In the genomic region with DNA sequence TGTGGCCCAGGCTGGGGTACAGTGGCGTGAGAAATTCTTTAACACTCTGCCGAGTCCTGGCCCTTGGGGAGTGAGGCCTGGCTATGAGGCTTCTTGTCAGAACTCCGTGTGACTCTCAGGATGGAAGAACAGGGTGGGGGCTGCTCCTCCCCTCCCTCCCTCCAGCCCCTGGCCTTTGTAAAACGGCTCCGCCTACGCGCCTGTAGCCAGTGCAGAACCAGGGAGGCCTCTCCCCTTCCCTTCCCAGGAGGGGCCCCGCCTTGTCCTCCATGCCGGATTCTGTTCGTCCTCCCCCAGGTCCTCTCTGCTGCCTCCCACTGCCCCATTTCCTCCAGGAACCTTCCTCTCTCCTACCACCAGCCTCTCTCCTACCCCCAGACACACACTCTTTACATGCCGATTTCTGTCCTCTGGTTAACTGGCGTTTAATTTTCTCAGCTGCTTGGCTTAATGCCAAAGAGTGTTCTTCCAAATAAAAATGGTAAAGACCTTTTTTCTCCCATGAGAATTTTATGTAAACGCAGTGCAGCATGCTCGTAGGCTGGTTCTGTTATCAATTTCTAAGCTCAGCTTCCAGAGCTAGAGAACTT, we compare ENCODE assay signal across 1 cellular context.
A peak's percentile ranks its signal among the peaks of the same experiment; 100 is the strongest.
TF ChIP-seq lines count a peak whose summit lies in the region.

No MANE protein-coding gene starts in this region.

TF ChIP-seq in HEK293, 187 proteins besides CTCF, POLR2A, EP300 and RAD21 (continued from another document and continues in another):
- TF ChIP-seq, protein P1, sequence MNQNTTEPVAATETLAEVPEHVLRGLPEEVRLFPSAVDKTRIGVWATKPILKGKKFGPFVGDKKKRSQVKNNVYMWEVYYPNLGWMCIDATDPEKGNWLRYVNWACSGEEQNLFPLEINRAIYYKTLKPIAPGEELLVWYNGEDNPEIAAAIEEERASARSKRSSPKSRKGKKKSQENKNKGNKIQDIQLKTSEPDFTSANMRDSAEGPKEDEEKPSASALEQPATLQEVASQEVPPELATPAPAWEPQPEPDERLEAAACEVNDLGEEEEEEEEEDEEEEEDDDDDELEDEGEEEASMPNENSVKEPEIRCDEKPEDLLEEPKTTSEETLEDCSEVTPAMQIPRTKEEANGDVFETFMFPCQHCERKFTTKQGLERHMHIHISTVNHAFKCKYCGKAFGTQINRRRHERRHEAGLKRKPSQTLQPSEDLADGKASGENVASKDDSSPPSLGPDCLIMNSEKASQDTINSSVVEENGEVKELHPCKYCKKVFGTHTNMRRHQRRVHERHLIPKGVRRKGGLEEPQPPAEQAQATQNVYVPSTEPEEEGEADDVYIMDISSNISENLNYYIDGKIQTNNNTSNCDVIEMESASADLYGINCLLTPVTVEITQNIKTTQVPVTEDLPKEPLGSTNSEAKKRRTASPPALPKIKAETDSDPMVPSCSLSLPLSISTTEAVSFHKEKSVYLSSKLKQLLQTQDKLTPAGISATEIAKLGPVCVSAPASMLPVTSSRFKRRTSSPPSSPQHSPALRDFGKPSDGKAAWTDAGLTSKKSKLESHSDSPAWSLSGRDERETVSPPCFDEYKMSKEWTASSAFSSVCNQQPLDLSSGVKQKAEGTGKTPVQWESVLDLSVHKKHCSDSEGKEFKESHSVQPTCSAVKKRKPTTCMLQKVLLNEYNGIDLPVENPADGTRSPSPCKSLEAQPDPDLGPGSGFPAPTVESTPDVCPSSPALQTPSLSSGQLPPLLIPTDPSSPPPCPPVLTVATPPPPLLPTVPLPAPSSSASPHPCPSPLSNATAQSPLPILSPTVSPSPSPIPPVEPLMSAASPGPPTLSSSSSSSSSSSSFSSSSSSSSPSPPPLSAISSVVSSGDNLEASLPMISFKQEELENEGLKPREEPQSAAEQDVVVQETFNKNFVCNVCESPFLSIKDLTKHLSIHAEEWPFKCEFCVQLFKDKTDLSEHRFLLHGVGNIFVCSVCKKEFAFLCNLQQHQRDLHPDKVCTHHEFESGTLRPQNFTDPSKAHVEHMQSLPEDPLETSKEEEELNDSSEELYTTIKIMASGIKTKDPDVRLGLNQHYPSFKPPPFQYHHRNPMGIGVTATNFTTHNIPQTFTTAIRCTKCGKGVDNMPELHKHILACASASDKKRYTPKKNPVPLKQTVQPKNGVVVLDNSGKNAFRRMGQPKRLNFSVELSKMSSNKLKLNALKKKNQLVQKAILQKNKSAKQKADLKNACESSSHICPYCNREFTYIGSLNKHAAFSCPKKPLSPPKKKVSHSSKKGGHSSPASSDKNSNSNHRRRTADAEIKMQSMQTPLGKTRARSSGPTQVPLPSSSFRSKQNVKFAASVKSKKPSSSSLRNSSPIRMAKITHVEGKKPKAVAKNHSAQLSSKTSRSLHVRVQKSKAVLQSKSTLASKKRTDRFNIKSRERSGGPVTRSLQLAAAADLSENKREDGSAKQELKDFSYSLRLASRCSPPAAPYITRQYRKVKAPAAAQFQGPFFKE (tag by site-specific recombination; IDR thresholded peaks at IDR 0.05; ENCODE audit: borderline replicate concordance): no peak
- no peak for TF ChIP-seq ZNF76 (tag by site-specific recombination; IDR thresholded peaks at IDR 0.05; ENCODE audit: borderline replicate concordance, low read depth)
- peak; percentile 82 for TF ChIP-seq ZNF366 (tag by site-specific recombination; conservative IDR thresholded peaks at IDR 0.05)
- TF ChIP-seq, protein P2, sequence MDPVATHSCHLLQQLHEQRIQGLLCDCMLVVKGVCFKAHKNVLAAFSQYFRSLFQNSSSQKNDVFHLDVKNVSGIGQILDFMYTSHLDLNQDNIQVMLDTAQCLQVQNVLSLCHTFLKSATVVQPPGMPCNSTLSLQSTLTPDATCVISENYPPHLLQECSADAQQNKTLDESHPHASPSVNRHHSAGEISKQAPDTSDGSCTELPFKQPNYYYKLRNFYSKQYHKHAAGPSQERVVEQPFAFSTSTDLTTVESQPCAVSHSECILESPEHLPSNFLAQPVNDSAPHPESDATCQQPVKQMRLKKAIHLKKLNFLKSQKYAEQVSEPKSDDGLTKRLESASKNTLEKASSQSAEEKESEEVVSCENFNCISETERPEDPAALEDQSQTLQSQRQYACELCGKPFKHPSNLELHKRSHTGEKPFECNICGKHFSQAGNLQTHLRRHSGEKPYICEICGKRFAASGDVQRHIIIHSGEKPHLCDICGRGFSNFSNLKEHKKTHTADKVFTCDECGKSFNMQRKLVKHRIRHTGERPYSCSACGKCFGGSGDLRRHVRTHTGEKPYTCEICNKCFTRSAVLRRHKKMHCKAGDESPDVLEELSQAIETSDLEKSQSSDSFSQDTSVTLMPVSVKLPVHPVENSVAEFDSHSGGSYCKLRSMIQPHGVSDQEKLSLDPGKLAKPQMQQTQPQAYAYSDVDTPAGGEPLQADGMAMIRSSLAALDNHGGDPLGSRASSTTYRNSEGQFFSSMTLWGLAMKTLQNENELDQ (tag by site-specific recombination; IDR thresholded peaks at IDR 0.05; ENCODE audit: low read depth): no peak
- no peak for TF ChIP-seq ZNF621 (tag by site-specific recombination; IDR thresholded peaks at IDR 0.05)
- TF ChIP-seq, protein P3, sequence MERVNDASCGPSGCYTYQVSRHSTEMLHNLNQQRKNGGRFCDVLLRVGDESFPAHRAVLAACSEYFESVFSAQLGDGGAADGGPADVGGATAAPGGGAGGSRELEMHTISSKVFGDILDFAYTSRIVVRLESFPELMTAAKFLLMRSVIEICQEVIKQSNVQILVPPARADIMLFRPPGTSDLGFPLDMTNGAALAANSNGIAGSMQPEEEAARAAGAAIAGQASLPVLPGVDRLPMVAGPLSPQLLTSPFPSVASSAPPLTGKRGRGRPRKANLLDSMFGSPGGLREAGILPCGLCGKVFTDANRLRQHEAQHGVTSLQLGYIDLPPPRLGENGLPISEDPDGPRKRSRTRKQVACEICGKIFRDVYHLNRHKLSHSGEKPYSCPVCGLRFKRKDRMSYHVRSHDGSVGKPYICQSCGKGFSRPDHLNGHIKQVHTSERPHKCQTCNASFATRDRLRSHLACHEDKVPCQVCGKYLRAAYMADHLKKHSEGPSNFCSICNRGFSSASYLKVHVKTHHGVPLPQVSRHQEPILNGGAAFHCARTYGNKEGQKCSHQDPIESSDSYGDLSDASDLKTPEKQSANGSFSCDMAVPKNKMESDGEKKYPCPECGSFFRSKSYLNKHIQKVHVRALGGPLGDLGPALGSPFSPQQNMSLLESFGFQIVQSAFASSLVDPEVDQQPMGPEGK (tag by site-specific recombination; IDR thresholded peaks at IDR 0.05): peak; percentile 99
- no peak for TF ChIP-seq ZNF585B (tag by site-specific recombination; IDR thresholded peaks at IDR 0.05)
- TF ChIP-seq ZNF138 (tag by site-specific recombination; IDR thresholded peaks at IDR 0.05; ENCODE audit: borderline replicate concordance): no peak
- TF ChIP-seq, protein P4, sequence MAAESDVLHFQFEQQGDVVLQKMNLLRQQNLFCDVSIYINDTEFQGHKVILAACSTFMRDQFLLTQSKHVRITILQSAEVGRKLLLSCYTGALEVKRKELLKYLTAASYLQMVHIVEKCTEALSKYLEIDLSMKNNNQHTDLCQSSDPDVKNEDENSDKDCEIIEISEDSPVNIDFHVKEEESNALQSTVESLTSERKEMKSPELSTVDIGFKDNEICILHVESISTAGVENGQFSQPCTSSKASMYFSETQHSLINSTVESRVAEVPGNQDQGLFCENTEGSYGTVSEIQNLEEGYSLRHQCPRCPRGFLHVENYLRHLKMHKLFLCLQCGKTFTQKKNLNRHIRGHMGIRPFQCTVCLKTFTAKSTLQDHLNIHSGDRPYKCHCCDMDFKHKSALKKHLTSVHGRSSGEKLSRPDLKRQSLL (tag by site-specific recombination; IDR thresholded peaks at IDR 0.05): no peak
- TF ChIP-seq TRIM28 (IDR thresholded peaks at IDR 0.05; ENCODE audit: borderline replicate concordance, low read length): no peak; the same call in 1 of the 2 replicates
- TF ChIP-seq ZNF600 (tag by site-specific recombination; IDR thresholded peaks at IDR 0.05): peak; percentile 95
- TF ChIP-seq ZNF514 (tag by site-specific recombination; IDR thresholded peaks at IDR 0.05): no peak
- no peak for TF ChIP-seq ZNF239 (tag by site-specific recombination; IDR thresholded peaks at IDR 0.05)
- TF ChIP-seq ZEB2 (tag by site-specific recombination; IDR thresholded peaks at IDR 0.05): no peak
- TF ChIP-seq, protein P5, sequence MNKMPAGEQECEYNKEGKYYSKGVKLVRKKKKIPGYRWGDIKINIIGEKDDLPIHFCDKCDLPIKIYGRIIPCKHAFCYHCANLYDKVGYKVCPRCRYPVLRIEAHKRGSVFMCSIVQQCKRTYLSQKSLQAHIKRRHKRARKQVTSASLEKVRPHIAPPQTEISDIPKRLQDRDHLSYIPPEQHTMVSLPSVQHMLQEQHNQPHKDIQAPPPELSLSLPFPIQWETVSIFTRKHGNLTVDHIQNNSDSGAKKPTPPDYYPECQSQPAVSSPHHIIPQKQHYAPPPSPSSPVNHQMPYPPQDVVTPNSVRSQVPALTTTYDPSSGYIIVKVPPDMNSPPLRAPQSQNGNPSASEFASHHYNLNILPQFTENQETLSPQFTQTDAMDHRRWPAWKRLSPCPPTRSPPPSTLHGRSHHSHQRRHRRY (tag by site-specific recombination; IDR thresholded peaks at IDR 0.05): no peak
- no peak for TF ChIP-seq SALL2 (tag by site-specific recombination; IDR thresholded peaks at IDR 0.05; ENCODE audit: borderline replicate concordance)
- peak; percentile 54; the same call in 1 of the 2 replicates for TF ChIP-seq ZIC2 (tag by site-specific recombination; IDR thresholded peaks at IDR 0.05)
- TF ChIP-seq ZBTB1 (tag by site-specific recombination; IDR thresholded peaks at IDR 0.05): no peak
- TF ChIP-seq ZNF701 (tag by site-specific recombination; IDR thresholded peaks at IDR 0.05): no peak
- TF ChIP-seq ZNF571 (tag by site-specific recombination; IDR thresholded peaks at IDR 0.05): no peak
- TF ChIP-seq, protein P6, sequence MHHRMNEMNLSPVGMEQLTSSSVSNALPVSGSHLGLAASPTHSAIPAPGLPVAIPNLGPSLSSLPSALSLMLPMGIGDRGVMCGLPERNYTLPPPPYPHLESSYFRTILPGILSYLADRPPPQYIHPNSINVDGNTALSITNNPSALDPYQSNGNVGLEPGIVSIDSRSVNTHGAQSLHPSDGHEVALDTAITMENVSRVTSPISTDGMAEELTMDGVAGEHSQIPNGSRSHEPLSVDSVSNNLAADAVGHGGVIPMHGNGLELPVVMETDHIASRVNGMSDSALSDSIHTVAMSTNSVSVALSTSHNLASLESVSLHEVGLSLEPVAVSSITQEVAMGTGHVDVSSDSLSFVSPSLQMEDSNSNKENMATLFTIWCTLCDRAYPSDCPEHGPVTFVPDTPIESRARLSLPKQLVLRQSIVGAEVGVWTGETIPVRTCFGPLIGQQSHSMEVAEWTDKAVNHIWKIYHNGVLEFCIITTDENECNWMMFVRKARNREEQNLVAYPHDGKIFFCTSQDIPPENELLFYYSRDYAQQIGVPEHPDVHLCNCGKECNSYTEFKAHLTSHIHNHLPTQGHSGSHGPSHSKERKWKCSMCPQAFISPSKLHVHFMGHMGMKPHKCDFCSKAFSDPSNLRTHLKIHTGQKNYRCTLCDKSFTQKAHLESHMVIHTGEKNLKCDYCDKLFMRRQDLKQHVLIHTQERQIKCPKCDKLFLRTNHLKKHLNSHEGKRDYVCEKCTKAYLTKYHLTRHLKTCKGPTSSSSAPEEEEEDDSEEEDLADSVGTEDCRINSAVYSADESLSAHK (tag by site-specific recombination; IDR thresholded peaks at IDR 0.05): peak; percentile 77
- TF ChIP-seq ZNF664 (tag by site-specific recombination; IDR thresholded peaks at IDR 0.05): no peak
- TF ChIP-seq, protein P7, sequence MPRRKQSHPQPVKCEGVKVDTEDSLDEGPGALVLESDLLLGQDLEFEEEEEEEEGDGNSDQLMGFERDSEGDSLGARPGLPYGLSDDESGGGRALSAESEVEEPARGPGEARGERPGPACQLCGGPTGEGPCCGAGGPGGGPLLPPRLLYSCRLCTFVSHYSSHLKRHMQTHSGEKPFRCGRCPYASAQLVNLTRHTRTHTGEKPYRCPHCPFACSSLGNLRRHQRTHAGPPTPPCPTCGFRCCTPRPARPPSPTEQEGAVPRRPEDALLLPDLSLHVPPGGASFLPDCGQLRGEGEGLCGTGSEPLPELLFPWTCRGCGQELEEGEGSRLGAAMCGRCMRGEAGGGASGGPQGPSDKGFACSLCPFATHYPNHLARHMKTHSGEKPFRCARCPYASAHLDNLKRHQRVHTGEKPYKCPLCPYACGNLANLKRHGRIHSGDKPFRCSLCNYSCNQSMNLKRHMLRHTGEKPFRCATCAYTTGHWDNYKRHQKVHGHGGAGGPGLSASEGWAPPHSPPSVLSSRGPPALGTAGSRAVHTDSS (tag by site-specific recombination; IDR thresholded peaks at IDR 0.05): no peak
- no peak for TF ChIP-seq ZNF426 (tag by site-specific recombination; IDR thresholded peaks at IDR 0.05)
- no peak for TF ChIP-seq ZNF660 (tag by site-specific recombination; IDR thresholded peaks at IDR 0.05)
- TF ChIP-seq ZNF768 (tag by site-specific recombination; IDR thresholded peaks at IDR 0.05): no peak
- TF ChIP-seq MZF1 (tag by site-specific recombination; IDR thresholded peaks at IDR 0.05; ENCODE audit: borderline replicate concordance): no peak; the same call in 1 of the 2 replicates
- no peak for TF ChIP-seq ZNF707 (tag by site-specific recombination; IDR thresholded peaks at IDR 0.05)
- no peak for TF ChIP-seq ZNF16 (tag by site-specific recombination; IDR thresholded peaks at IDR 0.05; ENCODE audit: low read depth)
- no peak for TF ChIP-seq ZNF214 (tag by site-specific recombination; IDR thresholded peaks at IDR 0.05; ENCODE audit: borderline replicate concordance)
- no peak for TF ChIP-seq ZNF157 (tag by site-specific recombination; IDR thresholded peaks at IDR 0.05)
- no peak for TF ChIP-seq ZNF23 (tag by site-specific recombination; IDR thresholded peaks at IDR 0.05; ENCODE audit: borderline replicate concordance)
- TF ChIP-seq, protein P8, sequence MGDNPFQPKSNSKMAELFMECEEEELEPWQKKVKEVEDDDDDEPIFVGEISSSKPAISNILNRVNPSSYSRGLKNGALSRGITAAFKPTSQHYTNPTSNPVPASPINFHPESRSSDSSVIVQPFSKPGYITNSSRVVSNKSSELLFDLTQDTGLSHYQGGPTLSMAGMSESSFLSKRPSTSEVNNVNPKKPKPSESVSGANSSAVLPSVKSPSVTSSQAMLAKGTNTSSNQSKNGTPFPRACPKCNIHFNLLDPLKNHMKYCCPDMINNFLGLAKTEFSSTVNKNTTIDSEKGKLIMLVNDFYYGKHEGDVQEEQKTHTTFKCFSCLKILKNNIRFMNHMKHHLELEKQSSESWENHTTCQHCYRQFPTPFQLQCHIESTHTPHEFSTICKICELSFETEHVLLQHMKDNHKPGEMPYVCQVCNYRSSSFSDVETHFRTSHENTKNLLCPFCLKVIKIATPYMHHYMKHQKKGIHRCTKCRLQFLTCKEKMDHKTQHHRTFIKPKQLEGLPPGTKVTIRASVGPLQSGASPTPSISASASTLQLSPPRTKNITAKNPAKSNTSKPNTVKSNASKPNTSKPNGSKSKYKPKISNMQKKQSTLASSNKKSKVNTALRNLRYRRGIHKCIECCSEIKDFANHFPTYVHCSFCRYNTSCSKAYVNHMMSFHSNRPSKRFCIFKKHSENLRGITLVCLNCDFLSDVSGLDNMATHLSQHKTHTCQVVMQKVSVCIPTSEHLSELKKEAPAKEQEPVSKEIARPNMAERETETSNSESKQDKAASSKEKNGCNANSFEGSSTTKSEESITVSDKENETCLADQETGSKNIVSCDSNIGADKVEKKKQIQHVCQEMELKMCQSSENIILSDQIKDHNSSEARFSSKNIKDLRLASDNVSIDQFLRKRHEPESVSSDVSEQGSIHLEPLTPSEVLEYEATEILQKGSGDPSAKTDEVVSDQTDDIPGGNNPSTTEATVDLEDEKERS (tag by site-specific recombination; IDR thresholded peaks at IDR 0.05): no peak
- 0 out of 2 replicates have a peak, but pooled peaks have one; percentile 42 for TF ChIP-seq ZNF2 (tag by site-specific recombination; IDR thresholded peaks at IDR 0.05)
- TF ChIP-seq ZNF140 (tag by site-specific recombination; IDR thresholded peaks at IDR 0.05): no peak
- peak; percentile 85 for TF ChIP-seq KLF1 (tag by site-specific recombination; IDR thresholded peaks at IDR 0.05)
- TF ChIP-seq ZNF335 (tag by site-specific recombination; conservative IDR thresholded peaks at IDR 0.05): no peak; the same call in none of the 2 replicates
